24 cellular contexts compared by ENCODE assay signal in the genomic region with DNA sequence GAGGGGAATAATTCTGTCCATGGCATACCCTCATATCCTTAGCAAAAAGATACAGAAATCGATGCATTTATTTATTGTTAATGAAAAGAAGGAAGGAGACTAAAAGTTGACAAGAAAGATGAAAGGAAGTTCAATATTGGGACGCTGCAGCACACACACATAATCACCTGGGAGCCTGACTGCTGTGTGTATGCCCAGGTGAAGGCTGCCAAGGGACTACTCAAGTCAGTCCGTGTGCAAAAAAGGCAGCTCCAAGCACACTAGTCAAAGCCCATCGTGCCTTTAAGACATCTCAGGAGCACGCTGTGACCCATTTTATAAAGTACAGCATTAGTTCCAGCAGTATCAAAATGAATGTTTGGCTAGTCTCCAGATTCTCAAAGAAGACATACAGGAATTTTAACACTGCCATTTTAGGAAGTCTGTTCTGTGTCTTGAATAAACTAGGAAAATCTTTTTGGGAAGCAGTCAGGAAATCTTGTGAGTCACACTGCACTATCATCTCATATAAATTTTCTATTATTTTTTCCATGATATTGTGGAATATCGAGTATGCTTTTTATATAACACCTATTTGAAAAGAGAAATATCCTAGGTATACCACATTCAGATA.
"Had no signal": no experiment of that assay in that cellular context is flagged by ENCODE, and none has a peak within 500 bp of the region (broad histone marks: within the 10 kb centered on the region; RNA-seq: fewer than 3 reads in every experiment).

No MANE protein-coding gene starts in this region.

- H3K4me1 ChIP-seq: SJSA1 had no signal

- H3K4me3 ChIP-seq: MG63, SJSA1, SK-N-MC had no signal

- H3K27me3 ChIP-seq: MG63, SJSA1 had no signal

- FAIRE-seq: HTR-8/SVneo, RCC 7860 had no signal

- DNase-seq: KBM-7, MG63, NCI-H1092, NCI-H1105 treated with DMSO at 0.1 percent for 48 hours, NCI-H1417 treated with DMSO at 0.1 percent for 48 hours, NCI-H146, NCI-H1694 treated with DMSO at 0.1 percent for 48 hours, NCI-H1930, NCI-H2081, NCI-H2107, NCI-H226, NCI-H446, NCI-H510A, NCI-H524 treated with DMSO at 0.1 percent for 48 hours, NCI-H69, NCI-H774, Right ventricle myocardium superior, RPMI8226, SIG-M5 had no signal

- H3K27ac ChIP-seq: HL-60, SJSA1, SK-N-MC had no signal

- H3K9me3 ChIP-seq: MG63, SJSA1 had no signal

- H3K36me3 ChIP-seq: MG63, SJSA1 had no signal
